Comparison of ENCODE assay signal across 11 cellular contexts in genomic region chr12:94230357-94230905, GRCh38.
A peak's percentile ranks its signal among the peaks of the same experiment; 100 is the strongest.
DNase-seq lines count a peak whose midpoint lies in the region; ATAC-seq and TF ChIP-seq lines count a peak whose summit lies in the region.
"Had no signal": no experiment of that assay in that cellular context is flagged by ENCODE, and none has a peak within 500 bp of the region (broad histone marks: within the 10 kb centered on the region; RNA-seq: fewer than 3 reads in every experiment).

No MANE protein-coding gene starts in this region.

- H3K27ac ChIP-seq in cardiac muscle cell, result peak overlapping the region; percentile 2

- H3K27me3 Mint-ChIP-seq in activated T-helper 1 cell treated with anti-CD3 and anti-CD28 coated beads, Interleukin-12 subunit alpha, Interleukin-12 subunit beta, Interleukin-2, Interleukin-4 antibody, amounts not matched to agents 30 ng/mL and 10 ng/mL and 1 ng/mL, durations not matched to agents 14 hours and 24 hours and 36 hours (ENCODE audit: insufficient read depth), result no peaks in the 10 kb centered on the region
- H3K27me3 Mint-ChIP-seq in stimulated activated memory B cell treated with anti-CD40 and anti-IgM and Interleukin-4, amounts not matched to agents 10 μg/mL and 1 μg/mL and 100 μg/mL, for 72 hours, result no peaks in the 10 kb centered on the region
- H3K27me3 Mint-ChIP-seq: dendritic cell treated with granulocyte-macrophage colony-stimulating factor and Interleukin-4, amounts not matched to agents 40 ng/mL and 50 ng/mL, for 4 days had no signal

- no peaks in the 10 kb centered on the region for H3K27me3 ChIP-seq in cardiac muscle cell

- H3K9me3 Mint-ChIP-seq in activated T-helper 1 cell treated with anti-CD3 and anti-CD28 coated beads, Interleukin-12 subunit alpha, Interleukin-12 subunit beta, Interleukin-2, Interleukin-4 antibody, amounts not matched to agents 30 ng/mL and 10 ng/mL and 1 ng/mL, durations not matched to agents 14 hours and 24 hours and 36 hours, result peaks cover 3% of the 10 kb centered on the region
- no peaks in the 10 kb centered on the region for H3K9me3 Mint-ChIP-seq in stimulated activated memory B cell treated with anti-CD40 and anti-IgM and Interleukin-4, amounts not matched to agents 10 μg/mL and 1 μg/mL and 100 μg/mL, for 72 hours
- H3K9me3 Mint-ChIP-seq: dendritic cell treated with granulocyte-macrophage colony-stimulating factor and Interleukin-4, amounts not matched to agents 40 ng/mL and 50 ng/mL, for 4 days; GM23338 had no signal

- peaks cover 12% of the 10 kb centered on the region for H3K4me1 Mint-ChIP-seq in activated T-helper 1 cell treated with anti-CD3 and anti-CD28 coated beads, Interleukin-12 subunit alpha, Interleukin-12 subunit beta, Interleukin-2, Interleukin-4 antibody, amounts not matched to agents 30 ng/mL and 10 ng/mL and 1 ng/mL, durations not matched to agents 14 hours and 24 hours and 36 hours (ENCODE audit: low read depth)
- peaks cover 73% of the 10 kb centered on the region for H3K4me1 Mint-ChIP-seq in stimulated activated memory B cell treated with anti-CD40 and anti-IgM and Interleukin-4, amounts not matched to agents 10 μg/mL and 1 μg/mL and 100 μg/mL, for 72 hours

- no peak overlapping the region for H3K27ac Mint-ChIP-seq in activated T-helper 1 cell treated with anti-CD3 and anti-CD28 coated beads, Interleukin-12 subunit alpha, Interleukin-12 subunit beta, Interleukin-2, Interleukin-4 antibody, amounts not matched to agents 30 ng/mL and 10 ng/mL and 1 ng/mL, durations not matched to agents 14 hours and 24 hours and 36 hours
- H3K27ac Mint-ChIP-seq in stimulated activated memory B cell treated with anti-CD40 and anti-IgM and Interleukin-4, amounts not matched to agents 10 μg/mL and 1 μg/mL and 100 μg/mL, for 72 hours, result no peak overlapping the region
- H3K27ac Mint-ChIP-seq: dendritic cell treated with granulocyte-macrophage colony-stimulating factor and Interleukin-4, amounts not matched to agents 40 ng/mL and 50 ng/mL, for 4 days; GM23338 had no signal

- intact Hi-C loops in Right ventricle myocardium inferior (cut with DNase I), result no loop called here
- intact Hi-C loops in activated T-helper 1 cell treated with anti-CD3 and anti-CD28 coated beads, Interleukin-12 subunit alpha, Interleukin-12 subunit beta, Interleukin-2, Interleukin-4 antibody, amounts not matched to agents 30 ng/mL and 10 ng/mL and 1 ng/mL, durations not matched to agents 14 hours and 24 hours and 36 hours (cut with micrococcal nuclease), result loop anchor here (1.0 to 2.0 kb wide), 2 partner anchors 22 to 39 kb away; no protein-coding TSS in a partner anchor
- intact Hi-C loops in left cardiac atrium (cut with DNase I), result no loop called here

- DNase-seq in cardiac muscle cell (ENCODE audit: low read depth in 1 of 2, low spot score in 1 of 2) (peak; percentile 26 to 27), Right ventricle myocardium inferior (ENCODE audit: missing footprints) (no peak), NCI-H82 treated with DMSO at 0.1 percent for 48 hours (lab: John Stamatoyannopoulos, UW; ENCODE audit: unreplicated experiment) (no peak), left cardiac atrium (no peak), NCI-H1105 (lab: John Stamatoyannopoulos, UW) (no peak)
- no peak for DNase-seq in activated T-helper 1 cell treated with anti-CD3 and anti-CD28 coated beads, Interleukin-12 subunit alpha, Interleukin-12 subunit beta, Interleukin-2, Interleukin-4 antibody, amounts not matched to agents 30 ng/mL and 10 ng/mL and 1 ng/mL, durations not matched to agents 14 hours and 24 hours and 36 hours (ENCODE audit: low spot score)
- DNase-seq: activated CD8-positive, alpha-beta memory T cell treated with anti-CD3 and anti-CD28 coated beads, Interleukin-2, amount 50 U/mL, for 48 hours had no signal

- no peak overlapping the region for H3K4me3 ChIP-seq in cardiac muscle cell
- H3K4me3 ChIP-seq: GM23338 had no signal

- H3K9me3 ChIP-seq in cardiac muscle cell (ENCODE audit: low read depth), result no peaks in the 10 kb centered on the region

- TF ChIP-seq CTCF in cardiac muscle cell (IDR thresholded peaks at IDR 0.05; ENCODE audit: low read depth, low read length), result no peak

- peak overlapping the region; percentile 12 for H3K4me3 Mint-ChIP-seq in activated T-helper 1 cell treated with anti-CD3 and anti-CD28 coated beads, Interleukin-12 subunit alpha, Interleukin-12 subunit beta, Interleukin-2, Interleukin-4 antibody, amounts not matched to agents 30 ng/mL and 10 ng/mL and 1 ng/mL, durations not matched to agents 14 hours and 24 hours and 36 hours
- H3K4me3 Mint-ChIP-seq in stimulated activated memory B cell treated with anti-CD40 and anti-IgM and Interleukin-4, amounts not matched to agents 10 μg/mL and 1 μg/mL and 100 μg/mL, for 72 hours, result no peak overlapping the region
- H3K4me3 Mint-ChIP-seq: dendritic cell treated with granulocyte-macrophage colony-stimulating factor and Interleukin-4, amounts not matched to agents 40 ng/mL and 50 ng/mL, for 4 days; GM23338 had no signal

- H3K4me1 ChIP-seq in cardiac muscle cell (ENCODE audit: low read depth), result peaks cover 7% of the 10 kb centered on the region

- H3K36me3 Mint-ChIP-seq in activated T-helper 1 cell treated with anti-CD3 and anti-CD28 coated beads, Interleukin-12 subunit alpha, Interleukin-12 subunit beta, Interleukin-2, Interleukin-4 antibody, amounts not matched to agents 30 ng/mL and 10 ng/mL and 1 ng/mL, durations not matched to agents 14 hours and 24 hours and 36 hours (ENCODE audit: low read depth), result peaks cover 40% of the 10 kb centered on the region
- peaks cover 69% of the 10 kb centered on the region for H3K36me3 Mint-ChIP-seq in stimulated activated memory B cell treated with anti-CD40 and anti-IgM and Interleukin-4, amounts not matched to agents 10 μg/mL and 1 μg/mL and 100 μg/mL, for 72 hours

- no peaks in the 10 kb centered on the region for H3K36me3 ChIP-seq in cardiac muscle cell

- ATAC-seq in Right ventricle myocardium inferior (no peak), HG03095 (IDR thresholded peaks at IDR 0.05; ENCODE audit: unreplicated experiment) (peak; percentile 49), left cardiac atrium (no peak)
- ATAC-seq in stimulated activated memory B cell treated with anti-CD40 and anti-IgM and Interleukin-4, amounts not matched to agents 10 μg/mL and 1 μg/mL and 100 μg/mL, for 72 hours, result peak; percentile 51
- ATAC-seq: GM23338 had no signal

Comparison
In these comparisons a context has a peak if more than half of its experiments do, and no peak if none do; other contexts are left out.
1. DNase-seq: peak in cardiac muscle cell (2 of 2); none in Right ventricle myocardium inferior (single experiment), activated T-helper 1 cell treated with anti-CD3 and anti-CD28 coated beads, Interleukin-12 subunit alpha, Interleukin-12 subunit beta, Interleukin-2, Interleukin-4 antibody, amounts not matched to agents 30 ng/mL and 10 ng/mL and 1 ng/mL, durations not matched to agents 14 hours and 24 hours and 36 hours (single experiment), NCI-H82 treated with DMSO at 0.1 percent for 48 hours (single experiment), left cardiac atrium (single experiment) and NCI-H1105 (single experiment).
2. ATAC-seq: peak in HG03095 (single experiment) and stimulated activated memory B cell treated with anti-CD40 and anti-IgM and Interleukin-4, amounts not matched to agents 10 μg/mL and 1 μg/mL and 100 μg/mL, for 72 hours (single experiment); none in Right ventricle myocardium inferior (single experiment) and left cardiac atrium (0 of 2).